In genomic region chr6:21873562-21873961, GRCh38 we compare ENCODE assay signal across 16 cellular contexts.
A peak's percentile ranks its signal among the peaks of the same experiment; 100 is the strongest.
DNase-seq lines count a peak whose midpoint lies in the region; ATAC-seq and TF ChIP-seq lines count a peak whose summit lies in the region.
"Had no signal": no experiment of that assay in that cellular context is flagged by ENCODE, and none has a peak within 500 bp of the region (broad histone marks: within the 10 kb centered on the region; RNA-seq: fewer than 3 reads in every experiment).

No MANE protein-coding gene starts in this region.

- H3K36me3 ChIP-seq in uterus = no peaks in the 10 kb centered on the region
- H3K36me3 ChIP-seq: ovary, SJCRH30 had no signal

- ATAC-seq in left cardiac atrium (peak; percentile 78 to 91), HG03520 (IDR thresholded peaks at IDR 0.05; ENCODE audit: unreplicated experiment) (no peak)
- ATAC-seq: activated CD4-positive, CD25-positive, alpha-beta regulatory T cell treated with anti-CD3 and anti-CD28 coated beads, Interleukin-2, amount 50 U/mL, for 24 hours had no signal

- H3K4me3 ChIP-seq in HFF-Myc (replicated peaks; ENCODE audit: low read depth, low read length) (no peak overlapping the region), astrocyte of the cerebellum (ENCODE audit: low read depth, low read length) (no peak overlapping the region), uterus (no peak overlapping the region)
- H3K4me3 ChIP-seq: coronary artery, ovary, SJCRH30 had no signal

- H3K27ac ChIP-seq in uterus = no peak overlapping the region
- H3K27ac ChIP-seq: HL-60, ovary, SJCRH30 had no signal

- TF ChIP-seq CTCF in HFF-Myc (IDR thresholded peaks at IDR 0.05; ENCODE audit: low read depth, low read length, missing control alignments) (no peak), astrocyte of the cerebellum (IDR thresholded peaks at IDR 0.05; ENCODE audit: low read depth, low read length, missing control alignments) (no peak), uterus (IDR thresholded peaks at IDR 0.05) (no peak)

- H3K27me3 ChIP-seq in uterus = no peaks in the 10 kb centered on the region
- H3K27me3 ChIP-seq: ovary, SJCRH30 had no signal

- no peak for TF ChIP-seq POLR2A in uterus (IDR thresholded peaks at IDR 0.05)

- in situ Hi-C loops in astrocyte of the cerebellum (cut with HindIII; ENCODE audit: low sequenced_read_pairs) = no loop called here

- DNase-seq in HFF-Myc (ENCODE audit: extremely low read depth, low read depth) (peak; percentile 88), astrocyte of the cerebellum (ENCODE audit: low read depth) (peak; percentile 86), left cardiac atrium (peak; percentile 64), uterus (peak; percentile 54 to 80), activated T-cell treated with anti-CD3 and anti-CD28 coated beads for 4 hours (no peak)
- DNase-seq in activated CD4-positive, alpha-beta T cell treated with anti-CD3 and anti-CD28 coated beads for 4 hours = no peak
- DNase-seq: DND-41, glutamatergic neuron, NCI-H1048, NCI-H510A treated with DMSO at 0.1 percent for 48 hours, SJCRH30 had no signal

- no peaks in the 10 kb centered on the region for H3K9me3 ChIP-seq in uterus
- H3K9me3 ChIP-seq: ovary, SJCRH30 had no signal

- peaks cover 0 to 9% of the 10 kb centered on the region in 2 donors for H3K4me1 ChIP-seq in uterus
- H3K4me1 ChIP-seq: SJCRH30 had no signal

- intact Hi-C loops in left cardiac atrium (cut with DNase I) (no loop called here), uterus (cut with DNase I; ENCODE audit: low total_unique reads) (no loop called here)

Comparison
In these comparisons a context has a peak if more than half of its experiments do, and no peak if none do; other contexts are left out.
1. DNase-seq: peak in HFF-Myc (single experiment), astrocyte of the cerebellum (single experiment), left cardiac atrium (single experiment) and uterus (2 of 2); none in activated T-cell treated with anti-CD3 and anti-CD28 coated beads for 4 hours (single experiment) and activated CD4-positive, alpha-beta T cell treated with anti-CD3 and anti-CD28 coated beads for 4 hours (0 of 2).